ENCODE assay signal across 10 cellular contexts in genomic region chr6:136251394-136251793, GRCh38. TPM values are rescaled to one million over a fixed set of nuclear protein-coding genes. Genes with fewer than 3 reads are reported as not detected.
DNase-seq lines count a peak whose midpoint lies in the region; ATAC-seq and TF ChIP-seq lines count a peak whose summit lies in the region.
"Had no signal": no experiment of that assay in that cellular context is flagged by ENCODE, and none has a peak within 500 bp of the region (broad histone marks: within the 10 kb centered on the region; RNA-seq: fewer than 3 reads in every experiment).

No MANE protein-coding gene starts in this region.

- H3K27me3 Mint-ChIP-seq in CD4-positive, CD25-positive, alpha-beta regulatory T cell: no peaks in the 10 kb centered on the region
- H3K27me3 Mint-ChIP-seq in activated B cell treated with CpG ODN at 0.5 μM for 24 hours (no peaks in the 10 kb centered on the region), memory B cell (no peaks in the 10 kb centered on the region)

- TF ChIP-seq CTCF in activated B cell treated with CpG ODN at 0.5 μM for 24 hours (IDR thresholded peaks at IDR 0.05): no peak

- CTCF ChIA-PET in activated B cell treated with CpG ODN at 0.5 μM for 24 hours (lab: Charles Lee): interaction anchor here (1.2 kb wide), 1 partner anchor 35 kb away, joined by 3 read pairs; no protein-coding TSS in a partner anchor

- no peaks in the 10 kb centered on the region for H3K27me3 ChIP-seq in CD4-positive, CD25-positive, alpha-beta regulatory T cell (ENCODE audit: control insufficient read depth, insufficient read depth, low read length)
- H3K27me3 ChIP-seq: transverse colon had no signal

- peak overlapping the region; percentile 91 to 99 (median 96) for H3K4me3 Mint-ChIP-seq in CD4-positive, CD25-positive, alpha-beta regulatory T cell
- peak overlapping the region; percentile 89 for H3K4me3 Mint-ChIP-seq in activated B cell treated with CpG ODN at 0.5 μM for 24 hours
- peak overlapping the region; percentile 98 for H3K4me3 Mint-ChIP-seq in memory B cell

- ATAC-seq in CD4-positive, CD25-positive, alpha-beta regulatory T cell (ENCODE audit: low read depth in 2 of 2): no peak
- ATAC-seq in activated B cell treated with CpG ODN at 0.5 μM for 24 hours (ENCODE audit: low read depth): no peak
- no peak for ATAC-seq in memory B cell (ENCODE audit: low read depth)
- no peak for ATAC-seq in HG03521 (IDR thresholded peaks at IDR 0.05; ENCODE audit: unreplicated experiment)

- no peaks in the 10 kb centered on the region for H3K36me3 Mint-ChIP-seq in CD4-positive, CD25-positive, alpha-beta regulatory T cell
- H3K36me3 Mint-ChIP-seq in activated B cell treated with CpG ODN at 0.5 μM for 24 hours (ENCODE audit: low read depth): peaks cover 6% of the 10 kb centered on the region
- H3K36me3 Mint-ChIP-seq in memory B cell: no peaks in the 10 kb centered on the region

- H3K4me1 ChIP-seq in CD4-positive, CD25-positive, alpha-beta regulatory T cell (ENCODE audit: control insufficient read depth, insufficient read depth, low read length, poor library complexity, severe bottlenecking): peaks cover 17% of the 10 kb centered on the region

- intact Hi-C loops in activated B cell treated with CpG ODN at 0.5 μM for 24 hours (cut with micrococcal nuclease): loop anchor here (2.0 to 10.0 kb wide), 2 partner anchors 303 to 1197 kb away; partner anchors contain the start of genes HBS1L and MAP7

- H3K4me1 Mint-ChIP-seq in CD4-positive, CD25-positive, alpha-beta regulatory T cell: peaks cover 15 to 53% (median 41%) of the 10 kb centered on the region in 4 donors
- peaks cover 27% of the 10 kb centered on the region for H3K4me1 Mint-ChIP-seq in activated B cell treated with CpG ODN at 0.5 μM for 24 hours
- H3K4me1 Mint-ChIP-seq in memory B cell: peaks cover 27% of the 10 kb centered on the region

- DNase-seq in CD4-positive, CD25-positive, alpha-beta regulatory T cell: no peak
- peak; percentile 17 for DNase-seq in HT-29 (ENCODE audit: low spot score)
- no peak for DNase-seq in activated B cell treated with CpG ODN at 0.5 μM for 24 hours
- DNase-seq in memory B cell (ENCODE audit: low spot score in 2 of 2): no peak
- DNase-seq in SW 1271 (lab: John Stamatoyannopoulos, UW): no peak
- DNase-seq in NCI-H1436 treated with DMSO at 0.1 percent for 48 hours (lab: John Stamatoyannopoulos, UW): no peak
- DNase-seq in NCI-H345 (lab: John Stamatoyannopoulos, UW): no peak
- DNase-seq: caudate nucleus, transverse colon had no signal

- peaks cover 4% of the 10 kb centered on the region for H3K36me3 ChIP-seq in CD4-positive, CD25-positive, alpha-beta regulatory T cell (ENCODE audit: control insufficient read depth, insufficient read depth, low read length)

- no peaks in the 10 kb centered on the region for H3K9me3 ChIP-seq in CD4-positive, CD25-positive, alpha-beta regulatory T cell (ENCODE audit: control insufficient read depth in 2 of 2, low read length in 2 of 2)
- H3K9me3 ChIP-seq: transverse colon had no signal

- H3K4me3 ChIP-seq in CD4-positive, CD25-positive, alpha-beta regulatory T cell (ENCODE audit: low read depth, low read length): peak overlapping the region; percentile 96

- POLR2A ChIA-PET in activated B cell treated with CpG ODN at 0.5 μM for 24 hours (lab: Charles Lee): interaction anchor here (1.2 to 6.3 kb wide), 3 partner anchors 38 to 753 kb away, joined by 4 to 84 read pairs (median 9); partner anchors contain the start of gene BCLAF1

- H3K9me3 Mint-ChIP-seq in CD4-positive, CD25-positive, alpha-beta regulatory T cell: no peaks in the 10 kb centered on the region
- H3K9me3 Mint-ChIP-seq in activated B cell treated with CpG ODN at 0.5 μM for 24 hours (no peaks in the 10 kb centered on the region), memory B cell (no peaks in the 10 kb centered on the region)

- H3K27ac Mint-ChIP-seq in CD4-positive, CD25-positive, alpha-beta regulatory T cell: peak overlapping the region in 2 of 3 donors; percentile 12 to 84
- no peak overlapping the region for H3K27ac Mint-ChIP-seq in activated B cell treated with CpG ODN at 0.5 μM for 24 hours
- no peak overlapping the region for H3K27ac Mint-ChIP-seq in memory B cell

- no peak overlapping the region for H3K27ac ChIP-seq in CD4-positive, CD25-positive, alpha-beta regulatory T cell (ENCODE audit: insufficient read depth, low read length, poor library complexity, severe bottlenecking)

RNA-seq across cellular contexts. Expression of gene MTFR2, which starts 1.3 kb away (rescaled TPM):
- 3.7 TPM for total RNA-seq in CD4-positive, CD25-positive, alpha-beta regulatory T cell
- 1 to 10 TPM; 1.0 to 2.0 (median 1.8) TPM for polyA plus RNA-seq in CD4-positive, CD25-positive, alpha-beta regulatory T cell
- 5.2 and 5.7 TPM in 2 replicates for total RNA-seq in HT-29 (2014; rRNA removed; shearing (Covaris generic))
- total RNA-seq in activated B cell treated with CpG ODN at 0.5 μM for 24 hours: 2.5 and 3.5 TPM in 2 replicates

RNA-seq across cellular contexts. Expression of gene BCLAF1, which starts 38.3 kb away (rescaled TPM):
- 429 TPM for total RNA-seq in CD4-positive, CD25-positive, alpha-beta regulatory T cell
- 100 to 1,000 TPM in 2 of 4 donors, 10 to 100 TPM in 2; 80.5 to 112 (median 97.3) TPM for polyA plus RNA-seq in CD4-positive, CD25-positive, alpha-beta regulatory T cell
- 60.2 and 69.3 TPM in 2 replicates for total RNA-seq in HT-29 (2014; rRNA removed; shearing (Covaris generic))
- 253 and 259 TPM in 2 replicates for total RNA-seq in activated B cell treated with CpG ODN at 0.5 μM for 24 hours

Comparison
In these comparisons a context has a peak if more than half of its experiments do, and no peak if none do; other contexts are left out.
1. H3K27ac Mint-ChIP-seq: peak in CD4-positive, CD25-positive, alpha-beta regulatory T cell (2 of 3); none in activated B cell treated with CpG ODN at 0.5 μM for 24 hours (single experiment) and memory B cell (single experiment).
2. Peak in every context shown above with its lines, with median percentiles within 50 percentile points of each other: H3K4me3 Mint-ChIP-seq.